Comparison of ENCODE assay signal across 16 cellular contexts in the genomic region with DNA sequence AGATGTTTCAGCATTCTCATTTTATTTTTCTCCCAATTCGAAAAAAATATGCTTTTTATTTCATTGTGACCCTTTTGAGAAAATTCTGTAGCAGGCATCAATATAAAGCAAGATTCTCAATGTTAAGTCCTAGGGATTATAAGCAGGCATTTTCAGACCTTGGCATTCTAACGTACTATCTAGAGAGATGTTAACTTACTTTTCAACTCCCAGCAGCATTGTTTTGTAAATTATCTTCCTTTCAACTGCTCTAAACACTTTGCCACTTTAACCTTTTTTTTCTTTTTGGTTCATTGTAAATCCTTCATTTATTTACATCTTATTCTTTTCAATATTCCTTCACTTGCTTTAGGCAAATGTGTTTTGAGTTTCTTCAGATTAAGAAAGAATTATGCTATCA.
"Had no signal": no experiment of that assay in that cellular context is flagged by ENCODE, and none has a peak within 500 bp of the region (broad histone marks: within the 10 kb centered on the region; RNA-seq: fewer than 3 reads in every experiment).

No MANE protein-coding gene starts in this region.

- H3K27ac ChIP-seq: cardiac muscle cell, colonic mucosa, gastroesophageal sphincter, hepatocyte, lower lobe of right lung, upper lobe of left lung had no signal

- H3K4me1 Mint-ChIP-seq: natural killer cell had no signal

- H3K27ac Mint-ChIP-seq: activated naive CD8-positive, alpha-beta T cell; natural killer cell; stimulated activated memory B cell treated with anti-CD40 and anti-IgM and Interleukin-4, amounts not matched to agents 10 μg/mL and 1 μg/mL and 100 μg/mL, for 72 hours had no signal

- H3K4me1 ChIP-seq: colonic mucosa, lower lobe of right lung had no signal

- H3K4me3 Mint-ChIP-seq: activated naive CD8-positive, alpha-beta T cell; natural killer cell; stimulated activated memory B cell treated with anti-CD40 and anti-IgM and Interleukin-4, amounts not matched to agents 10 μg/mL and 1 μg/mL and 100 μg/mL, for 72 hours had no signal

- H3K9me3 ChIP-seq: colonic mucosa, gastroesophageal sphincter, lower lobe of right lung, spleen, upper lobe of left lung had no signal

- H3K36me3 ChIP-seq: cardiac muscle cell, colonic mucosa, gastroesophageal sphincter, lower lobe of right lung, upper lobe of left lung had no signal

- H3K4me2 ChIP-seq: hepatocyte had no signal

- H3K9me3 Mint-ChIP-seq: stimulated activated memory B cell treated with anti-CD40 and anti-IgM and Interleukin-4, amounts not matched to agents 10 μg/mL and 1 μg/mL and 100 μg/mL, for 72 hours had no signal

- H3K27me3 Mint-ChIP-seq: activated naive CD8-positive, alpha-beta T cell; stimulated activated memory B cell treated with anti-CD40 and anti-IgM and Interleukin-4, amounts not matched to agents 10 μg/mL and 1 μg/mL and 100 μg/mL, for 72 hours had no signal

- DNase-seq: activated effector memory CD4-positive, alpha-beta T cell treated with Interleukin-2 at 50 U/mL for 16 hours; activated T-cell treated with anti-CD3 and anti-CD28 coated beads, Interleukin-2, amount 50 U/mL, for 1 hour; colonic mucosa; effector CD4-positive, alpha-beta T cell; lower lobe of right lung; natural killer cell; SHP77; spleen; stimulated activated CD4-positive, alpha-beta T cell treated with anti-CD3 and anti-CD28 coated beads, Interleukin-1b, Interleukin-23, amount 100 ng/mL, for 48 hours; T-helper 2 cell; upper lobe of left lung had no signal

- H3K27me3 ChIP-seq: cardiac muscle cell, colonic mucosa, gastroesophageal sphincter, hepatocyte, spleen, upper lobe of left lung had no signal

- H3K4me3 ChIP-seq: cardiac muscle cell, colonic mucosa, gastroesophageal sphincter, hepatocyte, lower lobe of right lung, spleen, upper lobe of left lung had no signal

- H3K36me3 Mint-ChIP-seq: activated naive CD8-positive, alpha-beta T cell; natural killer cell had no signal
